ENCODE assay signal across 20 cellular contexts in the genomic region with DNA sequence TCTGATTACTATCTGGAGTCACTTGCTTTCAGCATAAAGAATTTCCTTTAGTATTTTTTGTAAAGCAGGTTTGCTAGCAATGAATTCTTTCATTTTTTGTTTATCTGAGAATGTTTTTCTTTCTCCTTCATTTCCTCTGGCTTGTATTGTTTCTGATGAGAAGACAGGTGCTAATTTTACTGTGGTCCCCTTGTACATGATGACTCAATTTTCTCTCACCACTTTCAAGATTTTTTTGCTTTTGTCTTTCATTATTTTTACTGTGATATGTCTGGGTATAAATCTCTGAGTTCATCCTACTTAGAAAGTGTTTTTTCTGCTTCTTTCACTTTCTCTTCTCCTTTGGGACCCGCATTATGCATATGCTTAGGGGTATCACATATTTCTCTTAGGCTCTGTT.
DNase-seq lines count a peak whose midpoint lies in the region; ATAC-seq, FAIRE-seq and TF ChIP-seq lines count a peak whose summit lies in the region.
"Had no signal": no experiment of that assay in that cellular context is flagged by ENCODE, and none has a peak within 500 bp of the region (broad histone marks: within the 10 kb centered on the region; RNA-seq: fewer than 3 reads in every experiment).

No MANE protein-coding gene starts in this region.

- H4K20me1 ChIP-seq in endothelial cell of umbilical vein (replicated peaks; ENCODE audit: control insufficient read depth, extremely low read depth, insufficient read depth, low read length) = no peaks in the 10 kb centered on the region

- no peak overlapping the region for H3K4me3 Mint-ChIP-seq in activated T-cell treated with anti-CD3 and anti-CD28 coated beads, Interleukin-2, amount 50 U/mL, for 72 hours
- no peak overlapping the region for H3K4me3 Mint-ChIP-seq in WTC11
- no peak overlapping the region for H3K4me3 Mint-ChIP-seq in activated naive CD8-positive, alpha-beta T cell treated with anti-CD3 and anti-CD28 coated beads, Interleukin-2, amount 50 U/mL, for 24 hours
- H3K4me3 Mint-ChIP-seq: CD14-positive monocyte; CD8-positive, alpha-beta T cell; HFFc6 had no signal

- peak overlapping the region; percentile 9 for H3K27ac ChIP-seq in endothelial cell of umbilical vein (ENCODE audit: insufficient read depth, low read depth, low read length)
- H3K27ac ChIP-seq: A549 had no signal

- peak; percentile 84 for FAIRE-seq in endothelial cell of umbilical vein (lab: Jason Lieb, UNC)
- FAIRE-seq: A549, D721Med, GM12892, GM19239 had no signal

- TF ChIP-seq CTCF in endothelial cell of umbilical vein (IDR thresholded peaks at IDR 0.05; ENCODE audit: extremely low read depth in 1 of 2, insufficient read depth in 1 of 2, low read depth in 1 of 2, low read length in 2 of 2) = no peak
- TF ChIP-seq CTCF in WTC11 (IDR thresholded peaks at IDR 0.05) = no peak

- H3K27me3 Mint-ChIP-seq in activated T-cell treated with anti-CD3 and anti-CD28 coated beads, Interleukin-2, amount 50 U/mL, for 72 hours (ENCODE audit: low read depth) = no peaks in the 10 kb centered on the region
- no peaks in the 10 kb centered on the region for H3K27me3 Mint-ChIP-seq in WTC11 (ENCODE audit: low read depth)
- no peaks in the 10 kb centered on the region for H3K27me3 Mint-ChIP-seq in activated naive CD8-positive, alpha-beta T cell treated with anti-CD3 and anti-CD28 coated beads, Interleukin-2, amount 50 U/mL, for 24 hours

- peaks cover 20 to 49% of the 10 kb centered on the region in 2 donors for H3K36me3 Mint-ChIP-seq in activated T-cell treated with anti-CD3 and anti-CD28 coated beads, Interleukin-2, amount 50 U/mL, for 72 hours (ENCODE audit: insufficient read depth in 2 of 2)
- peaks cover 80% of the 10 kb centered on the region for H3K36me3 Mint-ChIP-seq in WTC11
- H3K36me3 Mint-ChIP-seq in activated naive CD8-positive, alpha-beta T cell treated with anti-CD3 and anti-CD28 coated beads, Interleukin-2, amount 50 U/mL, for 24 hours (ENCODE audit: low read depth) = peaks cover 62% of the 10 kb centered on the region

- no peak overlapping the region for H3K9ac ChIP-seq in endothelial cell of umbilical vein (replicated peaks; ENCODE audit: extremely low read depth, insufficient read depth, low read length)

- peaks cover 3% of the 10 kb centered on the region in 2 donors for H3K9me3 Mint-ChIP-seq in activated T-cell treated with anti-CD3 and anti-CD28 coated beads, Interleukin-2, amount 50 U/mL, for 72 hours
- peaks cover 5% of the 10 kb centered on the region for H3K9me3 Mint-ChIP-seq in WTC11
- H3K9me3 Mint-ChIP-seq in activated naive CD8-positive, alpha-beta T cell treated with anti-CD3 and anti-CD28 coated beads, Interleukin-2, amount 50 U/mL, for 24 hours = peaks cover 15% of the 10 kb centered on the region

- DNase-seq in activated T-cell treated with anti-CD3 and anti-CD28 coated beads, Interleukin-2, amount 50 U/mL, for 72 hours = no peak
- DNase-seq in activated T-cell treated with anti-CD3 and anti-CD28 coated beads, Interleukin-2, amount 50 U/mL, for 1 hour = no peak
- peak; percentile 73 for DNase-seq in LHCN-M2 (ENCODE audit: low read depth)
- peak; percentile 79 for DNase-seq in endothelial cell of umbilical vein (ENCODE audit: low read depth, low spot score)
- DNase-seq in sciatic nerve (ENCODE audit: low spot score) = no peak
- DNase-seq in WTC11 (ENCODE audit: low spot score) = no peak
- no peak for DNase-seq in activated naive CD8-positive, alpha-beta T cell treated with anti-CD3 and anti-CD28 coated beads, Interleukin-2, amount 50 U/mL, for 24 hours
- DNase-seq: BE2C; CD8-positive, alpha-beta T cell; COR-L47; DMS153; DMS79 treated with DMSO at 0.1 percent for 48 hours; GDM1; HCEC 1CT; HFFc6 had no signal

- ATAC-seq in activated T-cell treated with anti-CD3 and anti-CD28 coated beads, Interleukin-2, amount 50 U/mL, for 72 hours (replicated peaks in 1 of 2) = no peak
- ATAC-seq in sciatic nerve (no peak), WTC11 (no peak)
- no peak for ATAC-seq in activated naive CD8-positive, alpha-beta T cell treated with anti-CD3 and anti-CD28 coated beads, Interleukin-2, amount 50 U/mL, for 24 hours
- ATAC-seq: A549; CD8-positive, alpha-beta T cell had no signal

- H3K27me3 ChIP-seq in endothelial cell of umbilical vein (ENCODE audit: control insufficient read depth in 2 of 2, insufficient read depth in 2 of 2, low read length in 2 of 2) = no peaks in the 10 kb centered on the region
- H3K27me3 ChIP-seq: BE2C had no signal

- H3K4me1 ChIP-seq in endothelial cell of umbilical vein (ENCODE audit: control insufficient read depth, extremely low read depth, insufficient read depth, low read length) = peaks cover 10% of the 10 kb centered on the region
- H3K4me1 ChIP-seq: A549, BE2C had no signal

- no TSS peak for BruUV-seq in endothelial cell of umbilical vein (replicated peaks; lab: Mats Ljungman, UMichigan)

- H3K4me3 ChIP-seq in endothelial cell of umbilical vein (replicated peaks in 1 of 3; ENCODE audit: insufficient read depth in 1 of 3, low read depth in 1 of 3, low read length in 3 of 3) = no peak overlapping the region
- H3K4me3 ChIP-seq: A549 had no signal

- no peak overlapping the region for H2AFZ ChIP-seq in endothelial cell of umbilical vein (ENCODE audit: low read depth, low read length)

- peaks cover 13 to 26% of the 10 kb centered on the region in 2 experiments for H3K36me3 ChIP-seq in endothelial cell of umbilical vein (ENCODE audit: control insufficient read depth in 2 of 2, extremely low read depth in 1 of 2, insufficient read depth in 2 of 2, low read length in 2 of 2)

- peaks cover 5% of the 10 kb centered on the region for H3K4me1 Mint-ChIP-seq in activated T-cell treated with anti-CD3 and anti-CD28 coated beads, Interleukin-2, amount 50 U/mL, for 72 hours (ENCODE audit: low read depth)
- no peaks in the 10 kb centered on the region for H3K4me1 Mint-ChIP-seq in WTC11
- H3K4me1 Mint-ChIP-seq in activated naive CD8-positive, alpha-beta T cell treated with anti-CD3 and anti-CD28 coated beads, Interleukin-2, amount 50 U/mL, for 24 hours = no peaks in the 10 kb centered on the region
- H3K4me1 Mint-ChIP-seq: CD14-positive monocyte had no signal

- H3K79me2 ChIP-seq in endothelial cell of umbilical vein (ENCODE audit: control insufficient read depth, insufficient read depth, low read length) = no peaks in the 10 kb centered on the region

- CTCF ChIA-PET in endothelial cell of umbilical vein (lab: Charles Lee) (interaction anchor here (0.9 to 1.3 kb wide), 2 partner anchors 142 to 445 kb away, joined by 3 to 5 read pairs; no protein-coding TSS in a partner anchor), WTC11 (lab: Charles Lee) (interaction anchor here (1.2 kb wide), 1 partner anchor 445 kb away, joined by 4 read pairs; no protein-coding TSS in a partner anchor)

- peak overlapping the region; percentile 55 for H3K27ac Mint-ChIP-seq in activated T-cell treated with anti-CD3 and anti-CD28 coated beads, Interleukin-2, amount 50 U/mL, for 72 hours
- no peak overlapping the region for H3K27ac Mint-ChIP-seq in WTC11
- H3K27ac Mint-ChIP-seq in activated naive CD8-positive, alpha-beta T cell treated with anti-CD3 and anti-CD28 coated beads, Interleukin-2, amount 50 U/mL, for 24 hours = no peak overlapping the region
- H3K27ac Mint-ChIP-seq: CD14-positive monocyte; CD8-positive, alpha-beta T cell; HFFc6 had no signal

- dilution Hi-C loops in endothelial cell of umbilical vein (cut with MboI; ENCODE audit: extremely low pct_ligation_motif_present, low sequenced_read_pairs) = no loop called here

- intact Hi-C loops in endothelial cell of umbilical vein (cut with micrococcal nuclease) (loop anchor here (5.0 kb wide), 1 partner anchor 37 kb away; no protein-coding TSS in a partner anchor), sciatic nerve (cut with DNase I) (no loop called here)

- peak overlapping the region; percentile 66 for H3K4me2 ChIP-seq in endothelial cell of umbilical vein (ENCODE audit: insufficient read depth, low read length)
- H3K4me2 ChIP-seq: A549 had no signal

- no peaks in the 10 kb centered on the region for H3K9me1 ChIP-seq in endothelial cell of umbilical vein (replicated peaks; ENCODE audit: control insufficient read depth, extremely low read depth, insufficient read depth, low read length)

- TF ChIP-seq POLR2A in endothelial cell of umbilical vein (IDR thresholded peaks at IDR 0.05; ENCODE audit: low read depth, low read length) = no peak

- POLR2A ChIA-PET in endothelial cell of umbilical vein (lab: Charles Lee) = no interaction called here
- POLR2A ChIA-PET in WTC11 (lab: Charles Lee) = no interaction called here

- no peaks in the 10 kb centered on the region for H3K9me3 ChIP-seq in endothelial cell of umbilical vein (replicated peaks; ENCODE audit: control insufficient read depth, insufficient read depth, low read length)
- H3K9me3 ChIP-seq: BE2C had no signal

TF ChIP-seq in endothelial cell of umbilical vein, 7 proteins besides CTCF, POLR2A, EP300 and RAD21:
- TF ChIP-seq EZH2 (IDR thresholded peaks at IDR 0.05; ENCODE audit: borderline replicate concordance, low read depth, low read length, severe bottlenecking) = no peak
- TF ChIP-seq FOS (IDR thresholded peaks at IDR 0.05; ENCODE audit: borderline replicate concordance, insufficient read depth, low read length) = peak; percentile 30

TF ChIP-seq in WTC11, 78 proteins besides CTCF, POLR2A, EP300 and RAD21 (continues in another document):
- no peak for TF ChIP-seq RORB (CRISPR knock-in tag; IDR thresholded peaks at IDR 0.05)
- no peak for TF ChIP-seq TP53 (CRISPR knock-in tag; IDR thresholded peaks at IDR 0.05)
- no peak for TF ChIP-seq SP1 (CRISPR knock-in tag; conservative IDR thresholded peaks at IDR 0.05)
- TF ChIP-seq NR1H2 (CRISPR knock-in tag; IDR thresholded peaks at IDR 0.05) = no peak
- TF ChIP-seq, protein P1, sequence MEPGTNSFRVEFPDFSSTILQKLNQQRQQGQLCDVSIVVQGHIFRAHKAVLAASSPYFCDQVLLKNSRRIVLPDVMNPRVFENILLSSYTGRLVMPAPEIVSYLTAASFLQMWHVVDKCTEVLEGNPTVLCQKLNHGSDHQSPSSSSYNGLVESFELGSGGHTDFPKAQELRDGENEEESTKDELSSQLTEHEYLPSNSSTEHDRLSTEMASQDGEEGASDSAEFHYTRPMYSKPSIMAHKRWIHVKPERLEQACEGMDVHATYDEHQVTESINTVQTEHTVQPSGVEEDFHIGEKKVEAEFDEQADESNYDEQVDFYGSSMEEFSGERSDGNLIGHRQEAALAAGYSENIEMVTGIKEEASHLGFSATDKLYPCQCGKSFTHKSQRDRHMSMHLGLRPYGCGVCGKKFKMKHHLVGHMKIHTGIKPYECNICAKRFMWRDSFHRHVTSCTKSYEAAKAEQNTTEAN (CRISPR knock-in tag; IDR thresholded peaks at IDR 0.05) = no peak
- TF ChIP-seq ZNF121 (CRISPR knock-in tag; IDR thresholded peaks at IDR 0.05) = no peak

Comparison
In these comparisons a context has a peak if more than half of its experiments do, and no peak if none do; other contexts are left out.
1. DNase-seq: peak in LHCN-M2 (single experiment) and endothelial cell of umbilical vein (single experiment); none in activated T-cell treated with anti-CD3 and anti-CD28 coated beads, Interleukin-2, amount 50 U/mL, for 72 hours (0 of 2), activated T-cell treated with anti-CD3 and anti-CD28 coated beads, Interleukin-2, amount 50 U/mL, for 1 hour (single experiment), sciatic nerve (single experiment), WTC11 (single experiment) and activated naive CD8-positive, alpha-beta T cell treated with anti-CD3 and anti-CD28 coated beads, Interleukin-2, amount 50 U/mL, for 24 hours (single experiment).